8 cellular contexts compared by ENCODE assay signal in the genomic region with DNA sequence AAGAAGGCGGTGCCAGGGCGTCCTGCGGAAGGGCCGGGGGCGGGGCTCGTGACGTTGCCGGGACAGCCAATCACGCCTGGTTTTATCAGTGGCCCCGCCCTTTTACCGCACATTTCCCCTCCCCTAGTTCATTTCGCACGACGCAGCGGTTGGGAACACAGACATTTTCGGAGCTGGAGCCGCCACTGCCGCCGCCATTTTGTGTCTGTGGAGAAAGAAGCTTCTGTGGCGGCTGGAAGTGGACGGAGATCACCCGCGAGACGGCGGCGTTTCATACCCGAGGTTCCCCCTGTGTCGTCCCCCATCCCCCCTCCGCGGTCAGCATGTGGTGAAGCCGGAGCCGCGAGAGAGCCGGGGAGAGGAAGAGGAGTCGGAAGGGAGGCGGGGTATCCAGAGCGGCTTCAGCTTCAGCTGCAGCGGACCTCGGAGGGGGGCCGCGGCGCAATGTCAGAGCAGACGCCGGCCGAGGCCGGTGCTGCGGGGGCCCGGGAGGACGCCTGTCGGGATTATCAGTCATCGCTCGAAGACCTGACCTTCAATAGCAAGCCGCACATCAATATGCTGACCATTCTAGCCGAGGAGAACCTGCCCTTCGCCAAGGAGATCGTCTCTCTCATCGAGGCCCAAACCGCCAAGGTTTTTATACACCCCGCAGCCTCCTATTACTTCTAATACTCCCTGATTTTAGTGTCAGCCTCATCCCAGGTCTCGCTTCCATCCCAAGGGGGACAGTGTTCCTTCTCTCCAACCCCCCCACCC. TPM values are rescaled to one million over a fixed set of nuclear protein-coding genes. Genes with fewer than 3 reads are reported as not detected.
DNase-seq lines count a peak whose midpoint lies in the region; ATAC-seq, FAIRE-seq and TF ChIP-seq lines count a peak whose summit lies in the region.

A gene with protein sequence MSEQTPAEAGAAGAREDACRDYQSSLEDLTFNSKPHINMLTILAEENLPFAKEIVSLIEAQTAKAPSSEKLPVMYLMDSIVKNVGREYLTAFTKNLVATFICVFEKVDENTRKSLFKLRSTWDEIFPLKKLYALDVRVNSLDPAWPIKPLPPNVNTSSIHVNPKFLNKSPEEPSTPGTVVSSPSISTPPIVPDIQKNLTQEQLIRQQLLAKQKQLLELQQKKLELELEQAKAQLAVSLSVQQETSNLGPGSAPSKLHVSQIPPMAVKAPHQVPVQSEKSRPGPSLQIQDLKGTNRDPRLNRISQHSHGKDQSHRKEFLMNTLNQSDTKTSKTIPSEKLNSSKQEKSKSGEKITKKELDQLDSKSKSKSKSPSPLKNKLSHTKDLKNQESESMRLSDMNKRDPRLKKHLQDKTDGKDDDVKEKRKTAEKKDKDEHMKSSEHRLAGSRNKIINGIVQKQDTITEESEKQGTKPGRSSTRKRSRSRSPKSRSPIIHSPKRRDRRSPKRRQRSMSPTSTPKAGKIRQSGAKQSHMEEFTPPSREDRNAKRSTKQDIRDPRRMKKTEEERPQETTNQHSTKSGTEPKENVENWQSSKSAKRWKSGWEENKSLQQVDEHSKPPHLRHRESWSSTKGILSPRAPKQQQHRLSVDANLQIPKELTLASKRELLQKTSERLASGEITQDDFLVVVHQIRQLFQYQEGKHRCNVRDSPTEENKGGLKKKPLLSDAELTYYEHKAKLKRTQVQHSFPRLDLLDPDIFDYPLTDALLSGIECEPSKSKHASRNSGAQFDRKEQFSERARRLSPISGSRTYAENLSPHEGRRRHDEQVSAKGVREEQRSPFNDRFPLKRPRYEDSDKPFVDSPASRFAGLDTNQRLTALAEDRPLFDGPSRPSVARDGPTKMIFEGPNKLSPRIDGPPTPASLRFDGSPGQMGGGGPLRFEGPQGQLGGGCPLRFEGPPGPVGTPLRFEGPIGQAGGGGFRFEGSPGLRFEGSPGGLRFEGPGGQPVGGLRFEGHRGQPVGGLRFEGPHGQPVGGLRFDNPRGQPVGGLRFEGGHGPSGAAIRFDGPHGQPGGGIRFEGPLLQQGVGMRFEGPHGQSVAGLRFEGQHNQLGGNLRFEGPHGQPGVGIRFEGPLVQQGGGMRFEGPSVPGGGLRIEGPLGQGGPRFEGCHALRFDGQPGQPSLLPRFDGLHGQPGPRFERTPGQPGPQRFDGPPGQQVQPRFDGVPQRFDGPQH (N-terminal part only) (plus strand): TSS at position 136 of the 759 bp plus-strand sequence. CDS start 309 bp downstream, at position 445.

- CTCF ChIA-PET in CD4-positive, alpha-beta memory T cell (lab: Charles Lee; ENCODE audit: partially characterized antibody): interaction anchor here (0.9 to 3.2 kb wide), 13 partner anchors 9 to 256 kb away, joined by 3 to 18 read pairs (median 3); a partner anchor contains a TSS
- CTCF ChIA-PET in K562 (lab: Yijun Ruan, JAX; ENCODE audit: low intra/inter-chr PET ratio): no interaction called here

- H3K4me1 Mint-ChIP-seq in CD4-positive, alpha-beta memory T cell: peaks cover 25 to 53% (median 35%) of the 10 kb centered on the region in 4 donors

- peaks cover 12% of the 10 kb centered on the region for H3K36me3 ChIP-seq in CD4-positive, alpha-beta memory T cell (ENCODE audit: insufficient read depth, low read length)
- H3K36me3 ChIP-seq in KMS-11 (ENCODE audit: insufficient read depth) (peaks cover 10% of the 10 kb centered on the region; the same call in 1 of the 2 replicates), K562 (ENCODE audit: control insufficient read depth, insufficient read depth, low read length) (peaks cover 41% of the 10 kb centered on the region)

- ATAC-seq in GM21515 (IDR thresholded peaks at IDR 0.05; ENCODE audit: unreplicated experiment) (peak; percentile 5), K562 (peak; percentile 17)

- peak within 1 kb of the TSS; percentile 61 for H3K4me2 ChIP-seq in KMS-11
- H3K4me2 ChIP-seq in K562 (ENCODE audit: insufficient read depth, low read length): peak within 1 kb of the TSS; percentile 93

- H3K4me3 Mint-ChIP-seq in CD4-positive, alpha-beta memory T cell: peak within 1 kb of the TSS; percentile 99 to 100 (median 100)

- WGBS in K562 (ENCODE audit: insufficient coverage, low coverage, missing lambda C conversion rate): under 1% methylated on average over 57 of the region's 60 CpGs

- no peaks in the 10 kb centered on the region for H3K27me3 ChIP-seq in CD4-positive, alpha-beta memory T cell (ENCODE audit: insufficient read depth, low read length)
- H3K27me3 ChIP-seq in KMS-11 (ENCODE audit: insufficient read depth, low read depth) (no peaks in the 10 kb centered on the region), K562 (ENCODE audit: control insufficient read depth in 2 of 2, insufficient read depth in 2 of 2, low read length in 2 of 2) (no peaks in the 10 kb centered on the region)

- H2AFZ ChIP-seq in KMS-11 (ENCODE audit: low read depth) (peak within 1 kb of the TSS; percentile 74), K562 (ENCODE audit: low read depth, low read length) (peak within 1 kb of the TSS; percentile 77)

- in situ Hi-C loops in K562 (cut with MboI): no loop called here

- H3K9me1 ChIP-seq in K562 (ENCODE audit: control insufficient read depth, insufficient read depth, low read length): no peaks in the 10 kb centered on the region

- intact Hi-C loops in CD4-positive, alpha-beta memory T cell (cut with micrococcal nuclease): loop anchor here (1.0 kb wide), 8 partner anchors 36 to 256 kb away; a partner anchor contains a TSS
- intact Hi-C loops in K562 (cut with micrococcal nuclease): loop anchor here (2.0 kb wide), 7 partner anchors 16 to 256 kb away; a partner anchor contains a TSS

- H3K4me1 ChIP-seq in CD4-positive, alpha-beta memory T cell (ENCODE audit: insufficient read depth, low read length): peaks cover 31% of the 10 kb centered on the region
- H3K4me1 ChIP-seq in KMS-11 (ENCODE audit: low read depth, poor library complexity, severe bottlenecking) (peaks cover 36% of the 10 kb centered on the region), K562 (replicated peaks in 1 of 2; ENCODE audit: control insufficient read depth in 2 of 2, insufficient read depth in 2 of 2, low read length in 2 of 2) (peaks cover 14 to 27% of the 10 kb centered on the region in 2 experiments; a peak in 4 of 5 replicates)

- BruUV-seq in K562 (replicated peaks; lab: Mats Ljungman, UMichigan): TSS peak; percentile 56

- no peaks in the 10 kb centered on the region for H3K9me3 ChIP-seq in CD4-positive, alpha-beta memory T cell (ENCODE audit: control insufficient read depth in 1 of 2, low read length in 2 of 2)
- H3K9me3 ChIP-seq in K562 (replicated peaks; ENCODE audit: control insufficient read depth, insufficient read depth, low read depth, low read length): no peaks in the 10 kb centered on the region

- no peak for TF ChIP-seq RAD21 in K562 (CRISPR knock-in tag; conservative IDR thresholded peaks at IDR 0.05 in 1 of 2, IDR thresholded peaks at IDR 0.05 in 1 of 2)

- H4K20me1 ChIP-seq in KMS-11 (ENCODE audit: insufficient read depth) (peaks cover 39% of the 10 kb centered on the region), K562 (replicated peaks; ENCODE audit: control insufficient read depth, insufficient read depth, low read length) (peaks cover 26% of the 10 kb centered on the region)

- H3K4me3 ChIP-seq in CD4-positive, alpha-beta memory T cell (ENCODE audit: low read length in 2 of 2): peak within 1 kb of the TSS; percentile 94 to 100
- H3K4me3 ChIP-seq in KMS-11 (IDR thresholded peaks at IDR 0.05; ENCODE audit: insufficient read depth, low read depth, low read length): peak within 1 kb of the TSS; percentile 90
- H3K4me3 ChIP-seq in K562: peak within 1 kb of the TSS; percentile 80

- peak; percentile 99 for TF ChIP-seq POLR2A in K562 (conservative IDR thresholded peaks at IDR 0.05)

- peaks cover 17 to 55% of the 10 kb centered on the region in 2 donors for H3K36me3 Mint-ChIP-seq in CD4-positive, alpha-beta memory T cell

- H3K79me2 ChIP-seq in KMS-11 (ENCODE audit: insufficient read depth, low read depth) (peaks cover 52% of the 10 kb centered on the region), K562 (ENCODE audit: control insufficient read depth, insufficient read depth, low read length) (peaks cover 53% of the 10 kb centered on the region)

- H3K9me3 Mint-ChIP-seq in CD4-positive, alpha-beta memory T cell: peaks cover 0 to 3% (median 0%) of the 10 kb centered on the region in 8 donors

- H3K27ac ChIP-seq in CD4-positive, alpha-beta memory T cell (ENCODE audit: low read depth, low read length): peak within 1 kb of the TSS; percentile 98
- H3K27ac ChIP-seq in KMS-11: peak within 1 kb of the TSS; percentile 92
- H3K27ac ChIP-seq in K562 (ENCODE audit: extremely low read depth, low read depth, low read length): peak within 1 kb of the TSS; percentile 98

- no peak for DNase-seq in CD4-positive, alpha-beta memory T cell
- peak in 1 of 4 experiments; percentile 55 for DNase-seq in K562 (ENCODE audit: extremely low read depth in 1 of 4, low spot score in 3 of 4)
- peak; percentile 96 for DNase-seq in iPS-NIHi7 (ENCODE audit: extremely low spot score)
- peak; percentile 94 for DNase-seq in stimulated activated CD8-positive, alpha-beta memory T cell treated with anti-CD3 and anti-CD28 coated beads, Interleukin-7, amount 100 ng/mL, for 24 hours (ENCODE audit: low read depth)
- no peak for DNase-seq in SIG-M5 treated with dmso at 0.1 percent for 504 hours (lab: John Stamatoyannopoulos, UW; ENCODE audit: unreplicated experiment)
- DNase-seq in activated effector memory CD4-positive, alpha-beta T cell treated with anti-CD3 and anti-CD28 coated beads, Interleukin-2, amount 50 U/mL, for 16 hours: no peak

- TF ChIP-seq CTCF in KMS-11 (conservative IDR thresholded peaks at IDR 0.05; ENCODE audit: low read depth, low read length) (no peak), K562 (IDR thresholded peaks at IDR 0.05 in 2 of 3, conservative IDR thresholded peaks at IDR 0.05 in 1 of 3; ENCODE audit: insufficient read depth in 2 of 3, low read depth in 1 of 3, low read length in 3 of 3) (no peak)

- no peaks in the 10 kb centered on the region for H3K27me3 Mint-ChIP-seq in CD4-positive, alpha-beta memory T cell

- H3K9ac ChIP-seq in KMS-11 (peak within 1 kb of the TSS; percentile 96), K562 (ENCODE audit: insufficient read depth in 1 of 2, low read depth in 2 of 2, low read length in 2 of 2) (peak within 1 kb of the TSS; percentile 98)

- POLR2A ChIA-PET in CD4-positive, alpha-beta memory T cell (lab: Charles Lee; ENCODE audit: partially characterized antibody): interaction anchor here (0.8 to 7.1 kb wide), 42 partner anchors 8 to 290 kb away, joined by 3 to 188 read pairs (median 10); a partner anchor contains a TSS
- POLR2A ChIA-PET in K562 (lab: Yijun Ruan, JAX): interaction anchor here (0.5 to 3.6 kb wide), 23 partner anchors 9 to 384 kb away, joined by 3 to 10 read pairs (median 4); a partner anchor contains a TSS

- peak within 1 kb of the TSS; percentile 99 to 100 (median 100) for H3K27ac Mint-ChIP-seq in CD4-positive, alpha-beta memory T cell

- TF ChIP-seq EP300 in K562 (IDR thresholded peaks at IDR 0.05; ENCODE audit: low read length): 0 out of 2 replicates have a peak, but pooled peaks have one; percentile 17

- no peak for FAIRE-seq in K562 (lab: Jason Lieb, UNC)

RNA-seq across cellular contexts. Expression of the gene that starts here (rescaled TPM):
- 100 to 1,000 TPM; 161 to 165 TPM for total RNA-seq in CD4-positive, alpha-beta memory T cell
- 10 to 100 TPM; 11.6 to 41.9 TPM for polyA plus RNA-seq in CD4-positive, alpha-beta memory T cell
- 149 and 246 TPM in 2 replicates for total RNA-seq in K562 (2011; cell fraction: chromatin; rRNA removed; ENCODE audit: low replicate concordance)
- total RNA-seq in K562 (2011; cell fraction: nucleolus; rRNA removed): 121 and 125 TPM in 2 replicates
- 244 and 270 TPM in 2 replicates for total RNA-seq in K562 (2011; cell fraction: nucleoplasm; rRNA removed)
- total RNA-seq in K562 (2014; rRNA removed) (37.4 and 42.4 TPM in 2 replicates), K562 (2014; rRNA removed; fragmentation: Illumina TruSeq; extraction: Trizol) (63.3 and 71.5 TPM in 2 replicates), K562 (2015; rRNA removed; fragmentation: Illumina TruSeq; extraction: Trizol) (64.1 and 71.8 TPM in 2 replicates), K562 (2021) (48.6 and 54.4 TPM in 2 replicates)
- polyA plus RNA-seq in K562 (2011; rRNA removed) (91.6 and 104 TPM in 2 replicates), K562 (2014; fragmentation: Illumina TruSeq; extraction: Trizol) (50.1 and 53.9 TPM in 2 replicates), K562 (2014; fragmentation: Nextera tagmentation; extraction: Ambion mirVana) (10 to 100 TPM in 1 of 2 experiments, 1 to 10 TPM in 1; 9.3 to 11.3 TPM), K562 (2014; rRNA removed) (77.6 and 78.0 TPM in 2 replicates)
- 41.1 and 92.3 TPM in 2 replicates for polyA plus RNA-seq in K562 (2011; cell fraction: cytosol; rRNA removed)
- 249 and 310 TPM in 2 replicates for polyA plus RNA-seq in K562 (2011; cell fraction: nucleus; rRNA removed)
- polyA plus RNA-seq in K562 (2012): 36.3 and 47.3 TPM in 2 replicates
- 93.4 and 117 TPM in 2 replicates for polyA minus RNA-seq in K562 (2011; rRNA and poly(A)+ RNA removed)
- polyA minus RNA-seq in K562 (2011; cell fraction: cytosol; rRNA and poly(A)+ RNA removed): 21.8 and 22.7 TPM in 2 replicates
- polyA minus RNA-seq in K562 (2011; cell fraction: nucleus; rRNA and poly(A)+ RNA removed): 133 and 206 TPM in 2 replicates

Comparison
In these comparisons a context has a peak if more than half of its experiments do, and no peak if none do; other contexts are left out.
1. DNase-seq: peak in iPS-NIHi7 (single experiment) and stimulated activated CD8-positive, alpha-beta memory T cell treated with anti-CD3 and anti-CD28 coated beads, Interleukin-7, amount 100 ng/mL, for 24 hours (single experiment); none in CD4-positive, alpha-beta memory T cell (0 of 5), SIG-M5 treated with dmso at 0.1 percent for 504 hours (single experiment) and activated effector memory CD4-positive, alpha-beta T cell treated with anti-CD3 and anti-CD28 coated beads, Interleukin-2, amount 50 U/mL, for 16 hours (single experiment).
2. Peak in every context shown above with its lines, with median percentiles within 50 percentile points of each other: H3K27ac ChIP-seq and H3K4me3 ChIP-seq.